Comparison of ENCODE assay signal across 11 cellular contexts in genomic region chr2:233915133-233915532, GRCh38. TPM values are rescaled to one million over a fixed set of nuclear protein-coding genes. Genes with fewer than 3 reads are reported as not detected.
DNase-seq lines count a peak whose midpoint lies in the region; ATAC-seq and TF ChIP-seq lines count a peak whose summit lies in the region.
"Had no signal": no experiment of that assay in that cellular context is flagged by ENCODE, and none has a peak within 500 bp of the region (broad histone marks: within the 10 kb centered on the region; RNA-seq: fewer than 3 reads in every experiment).

No MANE protein-coding gene starts in this region.

- ATAC-seq in CD8-positive, alpha-beta T cell = no peak
- ATAC-seq: activated T-cell treated with anti-CD3 and anti-CD28 coated beads, Interleukin-2, amount 50 U/mL, for 4 hours had no signal

- intact Hi-C loops in CD8-positive, alpha-beta T cell (cut with DNase I, micrococcal nuclease) = no loop called here
- intact Hi-C loops in ascending aorta (cut with DNase I) = no loop called here
- intact Hi-C loops in activated CD4-positive, alpha-beta T cell treated with anti-CD3 and anti-CD28 coated beads, Interleukin-2, amount 10 ng/mL, durations not matched to agents 24 days and 14 days (cut with micrococcal nuclease) = no loop called here

- H3K36me3 Mint-ChIP-seq in CD8-positive, alpha-beta T cell = no peaks in the 10 kb centered on the region
- H3K36me3 Mint-ChIP-seq in activated CD4-positive, alpha-beta T cell treated with anti-CD3 and anti-CD28 coated beads, Interleukin-2, amount 10 ng/mL, durations not matched to agents 24 days and 14 days (ENCODE audit: low read depth) = no peaks in the 10 kb centered on the region
- H3K36me3 Mint-ChIP-seq: CD4-positive, CD25-positive, alpha-beta regulatory T cell had no signal

- TF ChIP-seq POLR2A in erythroblast (IDR thresholded peaks at IDR 0.05; ENCODE audit: low read length) = no peak

- no peaks in the 10 kb centered on the region for H3K9me3 Mint-ChIP-seq in CD8-positive, alpha-beta T cell
- H3K9me3 Mint-ChIP-seq in activated CD4-positive, alpha-beta T cell treated with anti-CD3 and anti-CD28 coated beads, Interleukin-2, amount 10 ng/mL, durations not matched to agents 24 days and 14 days = no peaks in the 10 kb centered on the region
- H3K9me3 Mint-ChIP-seq: activated T-cell treated with anti-CD3 and anti-CD28 coated beads, Interleukin-2, amount 50 U/mL, for 4 hours had no signal

- no peak overlapping the region for H2AFZ ChIP-seq in OCI-LY3 (ENCODE audit: low read depth, low read length)

- H3K27ac ChIP-seq in OCI-LY3 (ENCODE audit: low read length) (no peak overlapping the region), ascending aorta (no peak overlapping the region)
- no peak overlapping the region for H3K27ac ChIP-seq in CD8-positive, alpha-beta T cell (ENCODE audit: low read depth, low read length)
- H3K27ac ChIP-seq: prostate gland had no signal

- peak; percentile 21 for DNase-seq in A172 (ENCODE audit: low spot score)
- peak; percentile 8 to 41 for DNase-seq in erythroblast (lab: John Stamatoyannopoulos, UW)
- DNase-seq in CD8-positive, alpha-beta T cell = no peak
- DNase-seq in ascending aorta (ENCODE audit: low spot score in 2 of 2) = no peak
- no peak for DNase-seq in activated CD4-positive, alpha-beta T cell treated with anti-CD3 and anti-CD28 coated beads, Interleukin-2, amount 10 ng/mL, durations not matched to agents 24 days and 14 days
- DNase-seq in EL = no peak
- DNase-seq: activated T-cell treated with anti-CD3 and anti-CD28 coated beads, Interleukin-2, amount 50 U/mL, for 4 hours had no signal

- peaks cover 2% of the 10 kb centered on the region for H3K4me1 Mint-ChIP-seq in CD8-positive, alpha-beta T cell (ENCODE audit: low read depth)
- peaks cover 2% of the 10 kb centered on the region for H3K4me1 Mint-ChIP-seq in activated CD4-positive, alpha-beta T cell treated with anti-CD3 and anti-CD28 coated beads, Interleukin-2, amount 10 ng/mL, durations not matched to agents 24 days and 14 days
- H3K4me1 Mint-ChIP-seq: CD4-positive, CD25-positive, alpha-beta regulatory T cell had no signal

- H3K9ac ChIP-seq in OCI-LY3 (ENCODE audit: low read length) = no peak overlapping the region

- TF ChIP-seq CTCF in GM12875 (IDR thresholded peaks at IDR 0.05; ENCODE audit: borderline replicate concordance, insufficient read depth, low read depth, low read length) (0 out of 2 replicates have a peak, but pooled peaks have one; percentile 1), OCI-LY3 (IDR thresholded peaks at IDR 0.05; ENCODE audit: low read depth, low read length) (peak; percentile 19; the same call in 1 of the 2 replicates), ascending aorta (IDR thresholded peaks at IDR 0.05) (no peak)
- TF ChIP-seq CTCF in CD8-positive, alpha-beta T cell (IDR thresholded peaks at IDR 0.05) = no peak

- H3K27ac Mint-ChIP-seq in CD8-positive, alpha-beta T cell = no peak overlapping the region
- H3K27ac Mint-ChIP-seq in activated CD4-positive, alpha-beta T cell treated with anti-CD3 and anti-CD28 coated beads, Interleukin-2, amount 10 ng/mL, durations not matched to agents 24 days and 14 days = no peak overlapping the region
- H3K27ac Mint-ChIP-seq: CD4-positive, CD25-positive, alpha-beta regulatory T cell had no signal

- H3K4me3 Mint-ChIP-seq in CD8-positive, alpha-beta T cell = no peak overlapping the region
- no peak overlapping the region for H3K4me3 Mint-ChIP-seq in activated CD4-positive, alpha-beta T cell treated with anti-CD3 and anti-CD28 coated beads, Interleukin-2, amount 10 ng/mL, durations not matched to agents 24 days and 14 days
- H3K4me3 Mint-ChIP-seq: activated T-cell treated with anti-CD3 and anti-CD28 coated beads, Interleukin-2, amount 50 U/mL, for 4 hours; CD4-positive, CD25-positive, alpha-beta regulatory T cell had no signal

- no peaks in the 10 kb centered on the region for H4K20me1 ChIP-seq in OCI-LY3 (ENCODE audit: insufficient read depth, low read length)

- POLR2A ChIA-PET in CD8-positive, alpha-beta T cell (lab: Charles Lee) = no interaction called here

- H3K27me3 Mint-ChIP-seq in CD8-positive, alpha-beta T cell (ENCODE audit: low read depth) = peaks cover 29% of the 10 kb centered on the region
- H3K27me3 Mint-ChIP-seq in activated CD4-positive, alpha-beta T cell treated with anti-CD3 and anti-CD28 coated beads, Interleukin-2, amount 10 ng/mL, durations not matched to agents 24 days and 14 days = peaks cover 20% of the 10 kb centered on the region

- no peaks in the 10 kb centered on the region for H3K36me3 ChIP-seq in OCI-LY3 (replicated peaks; ENCODE audit: low read depth, low read length)
- no peaks in the 10 kb centered on the region for H3K36me3 ChIP-seq in CD8-positive, alpha-beta T cell (ENCODE audit: insufficient read depth, low read length)
- H3K36me3 ChIP-seq in ascending aorta = no peaks in the 10 kb centered on the region
- H3K36me3 ChIP-seq: prostate gland had no signal

- CTCF ChIA-PET in CD8-positive, alpha-beta T cell (lab: Charles Lee) = interaction anchor here (1.0 kb wide), 1 partner anchor 9 kb away, joined by 3 read pairs; no protein-coding TSS in a partner anchor

- H3K27me3 ChIP-seq in OCI-LY3 (ENCODE audit: low read depth, low read length) (0 out of 2 replicates have a peak, but pooled peaks cover 7% of the 10 kb centered on the region), ascending aorta (no peaks in the 10 kb centered on the region)
- no peaks in the 10 kb centered on the region for H3K27me3 ChIP-seq in CD8-positive, alpha-beta T cell (ENCODE audit: insufficient read depth, low read length)

- H3K4me3 ChIP-seq in GM12875 (ENCODE audit: low read depth, low read length) (no peak overlapping the region), OCI-LY3 (ENCODE audit: low read length) (no peak overlapping the region), ascending aorta (no peak overlapping the region)
- H3K4me3 ChIP-seq in CD8-positive, alpha-beta T cell (ENCODE audit: low read depth, low read length) = no peak overlapping the region
- H3K4me3 ChIP-seq: prostate gland had no signal

- H3K4me1 ChIP-seq in OCI-LY3 (ENCODE audit: low read length) (no peaks in the 10 kb centered on the region), ascending aorta (no peaks in the 10 kb centered on the region)
- no peaks in the 10 kb centered on the region for H3K4me1 ChIP-seq in CD8-positive, alpha-beta T cell (ENCODE audit: insufficient read depth, low read length)
- H3K4me1 ChIP-seq: prostate gland had no signal

- H3K9me3 ChIP-seq in OCI-LY3 (ENCODE audit: insufficient read depth, low read length) = no peaks in the 10 kb centered on the region
- no peaks in the 10 kb centered on the region for H3K9me3 ChIP-seq in CD8-positive, alpha-beta T cell (ENCODE audit: low read length)
- no peaks in the 10 kb centered on the region for H3K9me3 ChIP-seq in ascending aorta
- H3K9me3 ChIP-seq: prostate gland had no signal

- no peak overlapping the region for H3K4me2 ChIP-seq in OCI-LY3 (ENCODE audit: low read length)

- no peaks in the 10 kb centered on the region for H3K79me2 ChIP-seq in OCI-LY3 (ENCODE audit: low read length)

RNA-seq across cellular contexts. Expression of gene TRPM8, which starts 2.0 kb away (rescaled TPM):
- 1.1 and 2.4 TPM in 2 replicates for total RNA-seq in A172 (2014; rRNA removed; shearing (Covaris generic))
- not detected for total RNA-seq in CD8-positive, alpha-beta T cell
- not detected for total RNA-seq in ascending aorta
- not detected in 2 replicates for total RNA-seq in activated CD4-positive, alpha-beta T cell treated with anti-CD3 and anti-CD28 coated beads, Interleukin-2, amount 10 ng/mL, durations not matched to agents 24 days and 14 days
- total RNA-seq: CD4-positive, CD25-positive, alpha-beta regulatory T cell had no signal

Comparison
In these comparisons a context has a peak if more than half of its experiments do, and no peak if none do; other contexts are left out.
1. DNase-seq: peak in A172 (single experiment) and erythroblast (2 of 2); none in CD8-positive, alpha-beta T cell (0 of 7), ascending aorta (0 of 2), activated CD4-positive, alpha-beta T cell treated with anti-CD3 and anti-CD28 coated beads, Interleukin-2, amount 10 ng/mL, durations not matched to agents 24 days and 14 days (single experiment) and EL (single experiment).
2. CTCF ChIP-seq: peak in GM12875 (single experiment) and OCI-LY3 (single experiment); none in CD8-positive, alpha-beta T cell (single experiment) and ascending aorta (0 of 3).